In genomic region chr6:29752451-29753308, GRCh38 we compare ENCODE assay signal across 8 cellular contexts. TPM values are rescaled to one million over a fixed set of nuclear protein-coding genes. Genes with fewer than 3 reads are reported as not detected.
DNase-seq lines count a peak whose midpoint lies in the region; ATAC-seq and TF ChIP-seq lines count a peak whose summit lies in the region.

No MANE protein-coding gene starts in this region.

- DNase-seq in A673 (ENCODE audit: low spot score) (peak; percentile 93), NCI-H226 (peak; percentile 84), colonic mucosa (peak; percentile 90)
- peak; percentile 76 to 81 for DNase-seq in activated CD4-positive, alpha-beta T cell treated with anti-CD3 and anti-CD28 coated beads for 4 hours
- peak; percentile 63 to 75 (median 70) for DNase-seq in stimulated activated CD4-positive, alpha-beta T cell treated with anti-CD3 and anti-CD28 coated beads, Interleukin-1b, Interleukin-23, amount 100 ng/mL, for 24 hours (ENCODE audit: low read depth in 4 of 4, low spot score in 1 of 4)

- BruUV-seq in A673 (replicated peaks; lab: Mats Ljungman, UMichigan), result no TSS peak

- peaks cover 14% of the 10 kb centered on the region for H3K4me1 ChIP-seq in A673 (ENCODE audit: insufficient read depth, low read length, poor library complexity, severe bottlenecking)
- H3K4me1 ChIP-seq in colonic mucosa, result no peaks in the 10 kb centered on the region

- TF ChIP-seq CTCF in A673 (conservative IDR thresholded peaks at IDR 0.05; ENCODE audit: low read depth, low read length) (peak; percentile 99), colonic mucosa (IDR thresholded peaks at IDR 0.05) (peak; percentile 94)

- no peaks in the 10 kb centered on the region for H3K36me3 ChIP-seq in A673 (ENCODE audit: insufficient read depth, low read length, poor library complexity, severe bottlenecking)
- H3K36me3 ChIP-seq in colonic mucosa, result no peaks in the 10 kb centered on the region

- H3K4me3 ChIP-seq in A673 (ENCODE audit: low read depth, low read length, poor library complexity, severe bottlenecking) (peak overlapping the region; percentile 61), colonic mucosa (peak overlapping the region; percentile 42)

- peak overlapping the region; percentile 58 to 82 for H3K9ac ChIP-seq in colonic mucosa (ENCODE audit: low read depth in 2 of 2, low read length in 2 of 2)

- peaks cover 8% of the 10 kb centered on the region for H3K27me3 ChIP-seq in A673 (replicated peaks; ENCODE audit: insufficient read depth, low read depth, low read length, poor library complexity)
- H3K27me3 ChIP-seq in colonic mucosa, result no peaks in the 10 kb centered on the region
- H3K27me3 ChIP-seq in layer of hippocampus (ENCODE audit: control insufficient read depth, insufficient read depth, low read length), result peaks cover 3% of the 10 kb centered on the region

- H3K27ac ChIP-seq in A673 (ENCODE audit: low read depth, low read length, poor library complexity, severe bottlenecking) (no peak overlapping the region), colonic mucosa (peak overlapping the region; percentile 83), layer of hippocampus (ENCODE audit: low read depth, low read length) (peak overlapping the region; percentile 59)

- POLR2A ChIA-PET in A673 (lab: Charles Lee; ENCODE audit: low non-redundant PET), result no interaction called here

- ATAC-seq in GM18519 (IDR thresholded peaks at IDR 0.05; ENCODE audit: low FRiP score, unreplicated experiment) (peak; percentile 66), HG03064 (IDR thresholded peaks at IDR 0.05; ENCODE audit: low read depth, unreplicated experiment) (peak; percentile 52)

- H3K9me3 ChIP-seq in A673 (ENCODE audit: low read depth, low read length, poor library complexity, severe bottlenecking) (no peaks in the 10 kb centered on the region), colonic mucosa (no peaks in the 10 kb centered on the region)

- intact Hi-C loops in A673 (cut with micrococcal nuclease; ENCODE audit: unreplicated experiment) (loop anchor here (5.0 kb wide), 1 partner anchor 45 kb away; no protein-coding TSS in a partner anchor), colonic mucosa (cut with DNase I) (loop anchor here (5.0 kb wide), 1 partner anchor 40 kb away; no protein-coding TSS in a partner anchor)

- CTCF ChIA-PET in A673 (lab: Charles Lee), result interaction anchor here (0.8 kb wide), 1 partner anchor 102 kb away, joined by 7 read pairs; no protein-coding TSS in a partner anchor

RNA-seq across cellular contexts. Expression of gene HLA-F, which starts 29.4 kb away (rescaled TPM):
- total RNA-seq in A673 (2021), result 0.68 TPM in 1 of 2 replicates, not detected in the other
- 100 to 1,000 TPM in 1 of 2 donors, 10 to 100 TPM in 1; 58.8 to 201 TPM for total RNA-seq in colonic mucosa

Comparison
In these comparisons a context has a peak if more than half of its experiments do, and no peak if none do; other contexts are left out.
1. RNA of gene HLA-F, which starts 29.4 kb away (total RNA-seq): 58.8 to 201 TPM in colonic mucosa; 0.68 TPM in A673; every median in the first group is over 10 times any median in the second.
2. Peak in every context shown above with its lines, with median percentiles within 50 percentile points of each other: DNase-seq.